Comparison of ENCODE assay signal across 27 cellular contexts in the genomic region with DNA sequence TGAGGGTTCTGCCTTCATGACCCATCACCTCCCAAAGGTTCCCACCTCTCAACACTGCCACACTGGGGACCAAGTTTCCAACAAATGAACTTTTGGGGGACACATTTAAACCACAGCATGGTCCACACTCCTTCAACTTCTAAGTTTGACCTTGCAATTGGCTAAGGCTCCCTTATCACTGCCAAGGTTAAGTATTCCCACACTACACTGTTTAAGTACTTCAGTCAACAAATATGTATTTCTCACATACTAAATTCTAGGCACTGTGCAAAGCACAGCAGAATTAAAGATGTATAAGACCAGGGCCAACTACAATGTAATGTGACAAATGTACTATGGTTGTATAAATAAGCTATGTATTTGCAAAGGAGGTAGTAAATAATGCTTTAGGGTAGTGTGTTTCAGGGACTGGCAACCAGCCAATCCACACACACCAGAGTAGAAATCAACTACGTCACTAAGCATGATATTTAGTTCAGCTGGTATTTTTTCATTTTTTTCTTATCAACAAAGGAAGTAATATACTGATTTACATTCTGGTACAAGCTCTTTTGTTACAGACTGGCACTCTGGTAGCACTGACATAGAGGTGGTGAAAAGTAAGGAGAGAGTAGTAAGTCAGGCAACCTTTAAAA.
"Had no signal": no experiment of that assay in that cellular context is flagged by ENCODE, and none has a peak within 500 bp of the region (broad histone marks: within the 10 kb centered on the region; RNA-seq: fewer than 3 reads in every experiment).

No MANE protein-coding gene starts in this region.

- H3K27me3 ChIP-seq: foreskin keratinocyte, heart right ventricle, suprapubic skin, tibial artery had no signal

- H3K27ac ChIP-seq: foreskin keratinocyte, heart right ventricle, left ventricle myocardium inferior, prostate gland, suprapubic skin, tibial artery had no signal

- H3K4me1 ChIP-seq: foreskin keratinocyte, prostate gland, suprapubic skin had no signal

- H3K4me3 ChIP-seq: heart right ventricle, left ventricle myocardium inferior, mucosa of descending colon, prostate gland, smooth muscle cell, suprapubic skin, tibial artery had no signal

- ATAC-seq: esophagus mucosa; foreskin keratinocyte; heart right ventricle; mucosa of descending colon; natural killer cell treated with Interleukin-12 subunit alpha and Interleukin-12 subunit beta and Interleukin-15 and Interleukin-18, amount 100 ng/mL, for 72 hours; stimulated activated memory B cell treated with anti-CD40 and anti-IgM and Interleukin-4, amounts not matched to agents 10 μg/mL and 1 μg/mL and 100 μg/mL, for 72 hours; T-helper 17 cell had no signal

- DNase-seq: activated CD4-positive, alpha-beta memory T cell treated with anti-CD3 and anti-CD28 coated beads for 36 hours; activated CD4-positive, alpha-beta T cell treated with anti-CD3 and anti-CD28 coated beads, Interleukin-2, amount 10 ng/mL, durations not matched to agents 24 days and 14 days; activated CD4-positive, CD25-positive, alpha-beta regulatory T cell treated with anti-CD3 and anti-CD28 coated beads, Interleukin-2, amount 50 U/mL, for 72 hours; activated CD8-positive, alpha-beta memory T cell treated with anti-CD3 and anti-CD28 coated beads, Interleukin-2, amount 50 U/mL, for 4 hours; activated gamma-delta T cell treated with Interleukin-2 at 50 U/mL for 16 hours; activated naive CD4-positive, alpha-beta T cell treated with anti-CD3 and anti-CD28 coated beads, Interleukin-2, amount 50 U/mL, for 16 hours; activated T-cell treated with anti-CD3 and anti-CD28 coated beads, Interleukin-2, amount 50 U/mL, for 1 hour; amniotic stem cell; caudate nucleus; cortex of kidney; foreskin keratinocyte; heart right ventricle; kidney glomerular epithelial cell; left ventricle myocardium inferior; mucosa of descending colon; stimulated activated CD4-positive, alpha-beta T cell treated with anti-CD3 and anti-CD28 coated beads, Interleukin-1b, Interleukin-23, amount 100 ng/mL, for 48 hours; stimulated activated CD4-positive, alpha-beta T cell treated with anti-CD3 and anti-CD28 coated beads, Interleukin-4, amount 100 ng/mL, for 4 hours; stimulated activated CD8-positive, alpha-beta memory T cell treated with anti-CD3 and anti-CD28 coated beads, Interleukin-4, amount 100 ng/mL, for 48 hours; T-helper 17 cell; T1000; tibial artery had no signal

- H3K9me3 ChIP-seq: heart right ventricle, left ventricle myocardium inferior, mucosa of descending colon, prostate gland, suprapubic skin, tibial artery had no signal
